Comparison of ENCODE assay signal across 21 cellular contexts in the genomic region with DNA sequence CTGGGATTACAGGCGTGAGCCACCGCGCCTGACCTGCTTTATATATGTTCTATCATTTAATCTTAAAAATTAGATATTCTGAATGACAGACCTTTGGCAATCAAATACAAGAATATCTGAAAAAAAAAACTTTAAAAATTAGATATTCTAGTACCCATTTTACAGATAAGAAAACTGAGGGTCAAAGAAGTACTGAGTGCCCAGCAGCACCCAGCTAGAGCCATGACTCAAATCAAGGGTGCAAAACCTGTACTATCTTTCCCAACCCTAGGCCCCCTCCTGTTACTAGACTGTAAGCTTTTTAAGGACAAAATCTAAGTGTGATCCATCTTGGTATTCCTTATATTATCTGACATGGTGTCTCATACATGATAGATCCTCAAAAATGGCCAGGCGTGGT. TPM values are rescaled to one million over a fixed set of nuclear protein-coding genes. Genes with fewer than 3 reads are reported as not detected.
"Had no signal": no experiment of that assay in that cellular context is flagged by ENCODE, and none has a peak within 500 bp of the region (broad histone marks: within the 10 kb centered on the region; RNA-seq: fewer than 3 reads in every experiment).

No MANE protein-coding gene starts in this region.

- H3K4me3 Mint-ChIP-seq: nephron, type B pancreatic cell had no signal

- H3K4me1 ChIP-seq: left ventricle myocardium inferior, prostate gland had no signal

- H3K79me2 ChIP-seq: hepatocyte had no signal

- ATAC-seq: mucosa of descending colon; right cardiac atrium; stimulated activated naive CD8-positive, alpha-beta T cell treated with anti-CD3 and anti-CD28 coated beads, Interleukin-15, amount 100 ng/mL, for 72 hours had no signal

- H3K9me3 ChIP-seq: esophagus squamous epithelium, left ventricle myocardium inferior, mucosa of descending colon, prostate gland had no signal

- H3K9me3 Mint-ChIP-seq: nephron; stimulated activated naive CD8-positive, alpha-beta T cell treated with anti-CD3 and anti-CD28 coated beads, Interleukin-15, amount 100 ng/mL, for 72 hours; type B pancreatic cell had no signal

- H3K27ac ChIP-seq: esophagus squamous epithelium, hepatocyte, left ventricle myocardium inferior, prostate gland had no signal

- H3K27me3 Mint-ChIP-seq: stimulated activated naive CD8-positive, alpha-beta T cell treated with anti-CD3 and anti-CD28 coated beads, Interleukin-15, amount 100 ng/mL, for 72 hours had no signal

- DNase-seq: activated CD4-positive, alpha-beta T cell treated with anti-CD3 and anti-CD28 coated beads for 1 hour; activated CD4-positive, alpha-beta T cell treated with anti-CD3 and anti-CD28 coated beads, Interleukin-2, amount 50 U/mL, for 4 hours; amniotic stem cell; caudate nucleus; esophagus squamous epithelium; kidney; left ventricle myocardium inferior; mucosa of descending colon; right cardiac atrium; stimulated activated CD4-positive, alpha-beta T cell treated with anti-CD3 and anti-CD28 coated beads, Interleukin-4, amount 100 ng/mL, for 4 hours; stimulated activated CD8-positive, alpha-beta memory T cell treated with anti-CD3 and anti-CD28 coated beads, Interleukin-4, amount 100 ng/mL, for 48 hours; stimulated activated naive CD8-positive, alpha-beta T cell treated with anti-CD3 and anti-CD28 coated beads, Interleukin-15, amount 100 ng/mL, for 72 hours; T-helper 9 cell had no signal

- H2AFZ ChIP-seq: hepatocyte had no signal

- H3K27ac Mint-ChIP-seq: nephron, type B pancreatic cell had no signal

- H3K36me3 ChIP-seq: left ventricle myocardium inferior, prostate gland had no signal

- H3K4me1 Mint-ChIP-seq: nephron had no signal

- H3K4me3 ChIP-seq: esophagus squamous epithelium, hepatocyte, left ventricle myocardium inferior, mucosa of descending colon, prostate gland, smooth muscle cell had no signal

- H3K4me2 ChIP-seq: hepatocyte, smooth muscle cell had no signal

RNA-seq across cellular contexts. Expression of a gene that starts 8.3 kb away (rescaled TPM):
- total RNA-seq: glomerular endothelial cell, SK-MEL-5 had no signal

RNA-seq across cellular contexts. Expression of a gene that starts 27.9 kb away (rescaled TPM):
- total RNA-seq: left ventricle myocardium inferior, right cardiac atrium, temporal lobe had no signal

RNA-seq across cellular contexts. Expression of a gene that starts 36.7 kb away (rescaled TPM):
- total RNA-seq: SK-MEL-5 had no signal
